In the genomic region with DNA sequence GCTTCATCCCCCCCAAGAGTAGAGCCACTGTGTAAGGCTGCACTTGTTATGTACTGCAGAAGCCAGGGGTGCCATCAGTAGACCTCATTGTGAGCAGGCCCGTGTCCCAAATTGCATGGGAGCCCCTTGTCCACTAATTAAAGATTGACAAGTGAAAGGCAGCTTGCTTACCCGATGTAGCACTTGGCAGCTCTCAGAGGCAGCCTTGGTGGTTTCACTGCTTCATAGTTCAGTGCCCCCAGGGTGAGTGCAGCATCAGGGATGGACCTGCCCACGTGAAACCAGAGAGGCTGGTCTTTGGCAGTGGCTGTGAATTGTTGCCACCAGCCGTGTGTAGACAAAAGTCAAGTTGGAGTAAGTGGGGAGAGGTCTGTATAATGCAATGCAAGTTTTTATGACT, we compare ENCODE assay signal across 11 cellular contexts. TPM values are rescaled to one million over a fixed set of nuclear protein-coding genes. Genes with fewer than 3 reads are reported as not detected.
A peak's percentile ranks its signal among the peaks of the same experiment; 100 is the strongest.
DNase-seq lines count a peak whose midpoint lies in the region; ATAC-seq and TF ChIP-seq lines count a peak whose summit lies in the region.
"Had no signal": no experiment of that assay in that cellular context is flagged by ENCODE, and none has a peak within 500 bp of the region (broad histone marks: within the 10 kb centered on the region; RNA-seq: fewer than 3 reads in every experiment).

No MANE protein-coding gene starts in this region.

- H3K27me3 ChIP-seq in smooth muscle cell (ENCODE audit: low read depth) (no peaks in the 10 kb centered on the region), H7 (ENCODE audit: control insufficient read depth, insufficient read depth, low read length) (no peaks in the 10 kb centered on the region)

- H3K4me1 ChIP-seq in smooth muscle cell (ENCODE audit: low read depth): no peaks in the 10 kb centered on the region

- H4K20me1 ChIP-seq in smooth muscle cell (ENCODE audit: low read depth): peaks cover 98% of the 10 kb centered on the region

- no peaks in the 10 kb centered on the region for H3K9me3 ChIP-seq in smooth muscle cell (replicated peaks; ENCODE audit: low read depth)

- H3K4me2 ChIP-seq in smooth muscle cell: no peak overlapping the region

- H3K9ac ChIP-seq in smooth muscle cell (ENCODE audit: low read depth): no peak overlapping the region

- intact Hi-C loops in Right ventricle myocardium inferior (cut with DNase I): no loop called here

- no peak overlapping the region for H3K4me3 ChIP-seq in smooth muscle cell
- no peak overlapping the region for H3K4me3 ChIP-seq in H7 (ENCODE audit: insufficient read depth, low read depth, low read length)

- H3F3A ChIP-seq in smooth muscle cell (ENCODE audit: low read depth): peaks cover 31% of the 10 kb centered on the region

- 69% methylated on average over 4 of the region's 4 CpGs for whole genome bisulfite sequencing in smooth muscle cell (ENCODE audit: low lambda C conversion rate)

- peak; percentile 46 for DNase-seq in M059J (ENCODE audit: low read depth)
- no peak for DNase-seq in smooth muscle cell (lab: John Stamatoyannopoulos, UW; ENCODE audit: unreplicated experiment)
- DNase-seq in KBM-7: no peak
- DNase-seq in Right ventricle myocardium inferior (ENCODE audit: missing footprints): no peak
- DNase-seq in H7: no peak
- DNase-seq: activated CD4-positive, CD25-positive, alpha-beta regulatory T cell; activated naive CD8-positive, alpha-beta T cell treated with anti-CD3 and anti-CD28 coated beads, Interleukin-2, amount 10 ng/mL, durations not matched to agents 7 days and 5 days; islet precursor cell had no signal

- no peak overlapping the region for H2AFZ ChIP-seq in smooth muscle cell (ENCODE audit: low read depth)

- H3K36me3 ChIP-seq in smooth muscle cell (ENCODE audit: low read depth) (peaks cover 3% of the 10 kb centered on the region), H7 (replicated peaks; ENCODE audit: control insufficient read depth, insufficient read depth, low read length) (peaks cover 6% of the 10 kb centered on the region)

- in situ Hi-C loops in KBM-7 (cut with MboI; ENCODE audit: low pct_unique_long_range_greater_than_20kb, low sequenced_read_pairs): no loop called here

- H3K79me2 ChIP-seq in smooth muscle cell (ENCODE audit: low read depth): peaks cover 80% of the 10 kb centered on the region

- H3K27ac ChIP-seq in smooth muscle cell (ENCODE audit: low read depth): peak overlapping the region; percentile 15

- TF ChIP-seq CTCF in smooth muscle cell (IDR thresholded peaks at IDR 0.05; ENCODE audit: borderline replicate concordance, insufficient read depth, poor library complexity, severe bottlenecking): no peak

- peak; percentile 65 for ATAC-seq in GM19324 (IDR thresholded peaks at IDR 0.05; ENCODE audit: low FRiP score, unreplicated experiment)
- peak; percentile 77 for ATAC-seq in HG02642 (IDR thresholded peaks at IDR 0.05; ENCODE audit: poor library complexity, unreplicated experiment)
- no peak for ATAC-seq in Right ventricle myocardium inferior
- ATAC-seq: Panc1 had no signal

RNA-seq across cellular contexts. Expression of gene TUBB6, which starts 13.3 kb away (rescaled TPM):
- 207 and 350 TPM in 2 replicates for total RNA-seq in M059J (2014; rRNA removed; shearing (Covaris generic))
- total RNA-seq in smooth muscle cell: 344 and 460 TPM in 2 replicates
- 345 and 359 TPM in 2 replicates for polyA plus RNA-seq in smooth muscle cell
- total RNA-seq in Right ventricle myocardium inferior: 132 TPM
- total RNA-seq in H7 (2014; rRNA removed; shearing (Covaris generic)): 520 and 657 TPM in 2 replicates

RNA-seq across cellular contexts. Expression of gene AFG3L2, which starts 55.7 kb away (rescaled TPM):
- 32.9 and 48.9 TPM in 2 replicates for total RNA-seq in M059J (2014; rRNA removed; shearing (Covaris generic))
- total RNA-seq in smooth muscle cell (24.3 and 56.8 TPM in 2 replicates), Right ventricle myocardium inferior (140 TPM)
- polyA plus RNA-seq in smooth muscle cell: 21.6 and 30.8 TPM in 2 replicates
- 108 and 132 TPM in 2 replicates for total RNA-seq in H7 (2014; rRNA removed; shearing (Covaris generic))
